8 cellular contexts compared by ENCODE assay signal in the genomic region with DNA sequence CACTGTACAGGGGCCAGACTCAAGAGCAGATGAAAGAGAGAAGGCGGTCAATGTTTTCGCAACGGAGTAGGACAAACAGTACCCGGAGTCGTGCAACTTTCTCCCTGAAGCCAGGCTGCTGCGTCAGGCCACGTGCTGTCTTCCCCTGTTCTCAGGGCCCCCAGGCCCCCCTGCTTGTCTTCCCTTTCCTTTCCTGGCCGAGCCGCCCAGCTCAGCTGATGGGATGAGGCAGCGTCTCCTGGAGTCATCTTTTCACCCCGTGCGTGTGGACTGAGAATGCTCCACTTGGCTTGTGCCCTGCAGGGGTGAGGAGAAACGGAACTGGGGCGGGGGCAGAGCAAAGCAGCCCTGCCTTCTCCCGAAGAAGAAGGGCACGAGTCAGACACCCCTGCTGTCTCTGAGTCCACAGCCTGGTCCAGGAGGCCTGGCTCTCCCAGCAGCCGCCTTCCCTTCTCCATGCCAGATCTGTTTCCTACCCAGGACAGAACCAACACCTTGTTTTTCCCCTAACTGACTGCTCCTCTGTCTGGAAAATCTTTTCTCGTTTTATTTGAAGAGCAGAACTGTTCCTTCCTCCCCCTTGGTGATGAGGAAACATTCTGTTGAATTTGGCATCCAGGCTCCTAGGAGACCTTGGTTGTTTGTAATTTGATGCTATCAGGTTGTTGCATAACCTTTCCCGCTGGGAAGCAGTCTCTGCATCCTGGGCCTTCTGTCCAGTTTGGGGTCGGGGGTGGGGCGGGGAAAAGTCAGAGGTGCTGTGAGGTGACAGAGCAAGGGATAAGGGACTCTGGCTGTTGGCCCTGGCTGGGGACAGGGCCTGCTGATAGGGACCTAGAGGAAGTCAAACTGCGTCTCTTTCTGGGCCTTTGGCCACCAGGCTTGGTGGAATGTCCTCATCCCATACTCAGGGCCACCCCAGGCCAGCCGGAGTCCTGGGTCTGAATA.
A peak's percentile ranks its signal among the peaks of the same experiment; 100 is the strongest.
DNase-seq lines count a peak whose midpoint lies in the region; ATAC-seq, FAIRE-seq and TF ChIP-seq lines count a peak whose summit lies in the region.

No MANE protein-coding gene starts in this region.

- H4K91ac ChIP-seq in IMR-90 (ENCODE audit: insufficient read depth, low read depth, low read length) = peak overlapping the region; percentile 94

- no peaks in the 10 kb centered on the region for H4K20me1 ChIP-seq in IMR-90 (ENCODE audit: insufficient read depth, low read length)

- CTCF ChIA-PET in IMR-90 (lab: Yijun Ruan, JAX) = no interaction called here

- peak overlapping the region; percentile 95; the same call in 2 of the 3 replicates for H2BK15ac ChIP-seq in IMR-90 (ENCODE audit: low read depth, low read length)

- H2AK5ac ChIP-seq in IMR-90 (ENCODE audit: low read depth, low read length) = peak overlapping the region; percentile 88

- DNase-seq in IMR-90 (peak; percentile 94), bronchial epithelial cell (ENCODE audit: low read depth) (peak; percentile 66), left colon (peak; percentile 36 to 93), immature natural killer cell (no peak)

- H3K36me3 ChIP-seq in ACC112 (ENCODE audit: insufficient read depth, low read length) = no peaks in the 10 kb centered on the region
- H3K36me3 ChIP-seq in IMR-90 (ENCODE audit: control insufficient read depth, insufficient read depth, low read length) = no peaks in the 10 kb centered on the region
- H3K36me3 ChIP-seq in bronchial epithelial cell (ENCODE audit: control insufficient read depth, insufficient read depth, low read length) = no peaks in the 10 kb centered on the region
- H3K36me3 ChIP-seq in stomach smooth muscle (ENCODE audit: control insufficient read depth in 2 of 2, insufficient read depth in 2 of 2, low read length in 2 of 2) = no peaks in the 10 kb centered on the region

- peak overlapping the region; percentile 89 for H2BK120ac ChIP-seq in IMR-90 (ENCODE audit: low read depth, low read length)

- H3K79me1 ChIP-seq in IMR-90 (ENCODE audit: low read depth in 1 of 2, low read length in 2 of 2) = no peaks in the 10 kb centered on the region

- peak overlapping the region; percentile 91 for H2BK5ac ChIP-seq in IMR-90 (ENCODE audit: low read depth, low read length, poor library complexity, severe bottlenecking)

- dilution Hi-C loops in IMR-90 (cut with HindIII; ENCODE audit: low sequenced_read_pairs, unreplicated experiment) = no loop called here

- H3K18ac ChIP-seq in IMR-90 (ENCODE audit: low read depth, low read length) = peak overlapping the region; percentile 87

- intact Hi-C loops in IMR-90 (cut with micrococcal nuclease) = no loop called here
- intact Hi-C loops in left colon (cut with DNase I, micrococcal nuclease) = no loop called here

- no peaks in the 10 kb centered on the region for H3K9me3 Mint-ChIP-seq in immature natural killer cell

- ATAC-seq in IMR-90 (ENCODE audit: low read depth) (peak; percentile 79), left colon (peak; percentile 37), GM21576 (IDR thresholded peaks at IDR 0.05; ENCODE audit: unreplicated experiment) (no peak), GM21786 (IDR thresholded peaks at IDR 0.05; ENCODE audit: unreplicated experiment) (no peak)

- peak overlapping the region; percentile 58 for H3K9ac ChIP-seq in IMR-90 (ENCODE audit: low read depth, low read length)
- H3K9ac ChIP-seq in stomach smooth muscle (ENCODE audit: low read length in 2 of 2) = peak overlapping the region; percentile 53 to 55

- peak overlapping the region; percentile 52 for H3K4me2 ChIP-seq in IMR-90 (ENCODE audit: low read depth, low read length)

- H3K4ac ChIP-seq in IMR-90 (ENCODE audit: low read depth, low read length) = peak overlapping the region; percentile 94

- 22% methylated on average over 10 of the region's 23 CpGs; no CpG with 5 or more reads in 1 of the 2 experiments for WGBS in IMR-90 (ENCODE audit: extremely low coverage in 2 of 2, insufficient read length in 1 of 2), 2 experiments

- H3K56ac ChIP-seq in IMR-90 (ENCODE audit: extremely low read depth, insufficient read depth, low read length) = peak overlapping the region; percentile 75

- POLR2A ChIA-PET in IMR-90 (lab: Charles Lee; ENCODE audit: unreplicated experiment) = no interaction called here

- no peak overlapping the region for H2AFZ ChIP-seq in ACC112 (ENCODE audit: low read length, unreplicated experiment)
- peak overlapping the region; percentile 84 for H2AFZ ChIP-seq in IMR-90 (replicated peaks; ENCODE audit: low read length, poor library complexity)

- no peaks in the 10 kb centered on the region for H3K9me3 ChIP-seq in IMR-90 (ENCODE audit: control insufficient read depth, insufficient read depth, low read length)
- no peaks in the 10 kb centered on the region for H3K9me3 ChIP-seq in stomach smooth muscle (ENCODE audit: control insufficient read depth in 2 of 2, low read length in 2 of 2)

- FAIRE-seq in bronchial epithelial cell (lab: Jason Lieb, UNC) = no peak

- no peaks in the 10 kb centered on the region for H3K79me2 ChIP-seq in ACC112 (ENCODE audit: control insufficient read depth, insufficient read depth, low read length, unreplicated experiment)

- peaks cover 19 to 22% (median 20%) of the 10 kb centered on the region in 3 donors for H3K36me3 Mint-ChIP-seq in immature natural killer cell

- H3K4me3 ChIP-seq in ACC112 (ENCODE audit: low read depth, low read length) = peak overlapping the region; percentile 54
- H3K4me3 ChIP-seq in IMR-90 (ENCODE audit: insufficient read depth, low read depth, low read length) = no peak overlapping the region
- H3K4me3 ChIP-seq in bronchial epithelial cell (ENCODE audit: low read depth, low read length) = no peak overlapping the region
- peak overlapping the region in 1 of 2 donors; percentile 49 for H3K4me3 ChIP-seq in stomach smooth muscle (ENCODE audit: low read length in 2 of 2)

- peak overlapping the region in 2 of 6 donors; percentile 49 to 50 for H3K27ac Mint-ChIP-seq in immature natural killer cell

- H3K27me3 Mint-ChIP-seq in immature natural killer cell (ENCODE audit: low read depth in 3 of 3) = no peaks in the 10 kb centered on the region

- H3K14ac ChIP-seq in IMR-90 (replicated peaks; ENCODE audit: low read depth, low read length) = peak overlapping the region; percentile 79

- no peak overlapping the region for H3K4me3 Mint-ChIP-seq in immature natural killer cell

- BruUV-seq in IMR-90 (replicated peaks; lab: Mats Ljungman, UMichigan) = no TSS peak

- no peaks in the 10 kb centered on the region for H3K27me3 ChIP-seq in ACC112 (ENCODE audit: insufficient read depth, low read length)
- H3K27me3 ChIP-seq in IMR-90 (ENCODE audit: control insufficient read depth, insufficient read depth, low read length) = no peaks in the 10 kb centered on the region
- H3K27me3 ChIP-seq in bronchial epithelial cell (ENCODE audit: control insufficient read depth, insufficient read depth, low read length) = no peaks in the 10 kb centered on the region
- no peaks in the 10 kb centered on the region for H3K27me3 ChIP-seq in stomach smooth muscle (ENCODE audit: control insufficient read depth in 1 of 2, insufficient read depth in 2 of 2, low read length in 2 of 2)

- peak overlapping the region; percentile 83 to 90 for H4K8ac ChIP-seq in IMR-90 (ENCODE audit: low read depth in 2 of 2, low read length in 2 of 2)

- peak overlapping the region; percentile 80; the same call in 1 of the 2 replicates for H3K23ac ChIP-seq in IMR-90 (ENCODE audit: low read depth, low read length)

- TF ChIP-seq POLR2A in IMR-90 (IDR thresholded peaks at IDR 0.05; ENCODE audit: low read depth, low read length) = peak; percentile 63

- H2AK9ac ChIP-seq in IMR-90 (replicated peaks; ENCODE audit: low read depth, low read length, poor library complexity) = peak overlapping the region; percentile 65

- in situ Hi-C loops in IMR-90 (cut with MboI; ENCODE audit: low sequenced_read_pairs) = no loop called here

- H2BK20ac ChIP-seq in IMR-90 (ENCODE audit: low read depth, low read length) = peak overlapping the region; percentile 90

- H4K5ac ChIP-seq in IMR-90 (ENCODE audit: low read depth, low read length) = peak overlapping the region; percentile 86

- H3K4me1 ChIP-seq in ACC112 (ENCODE audit: control insufficient read depth, insufficient read depth, low read length, unreplicated experiment) (peaks cover 53% of the 10 kb centered on the region), IMR-90 (ENCODE audit: control insufficient read depth, insufficient read depth, low read length) (peaks cover 25% of the 10 kb centered on the region), stomach smooth muscle (ENCODE audit: control insufficient read depth, insufficient read depth, low read length) (peaks cover 11% of the 10 kb centered on the region)

- H3K4me1 Mint-ChIP-seq in immature natural killer cell = peaks cover 6 to 14% of the 10 kb centered on the region in 2 donors

- H3K9me1 ChIP-seq in IMR-90 (ENCODE audit: insufficient read depth, low read length) = peaks cover 27% of the 10 kb centered on the region

- H3K27ac ChIP-seq in ACC112 (ENCODE audit: low read depth, low read length) (peak overlapping the region; percentile 95), IMR-90 (ENCODE audit: insufficient read depth, low read length) (peak overlapping the region; percentile 93), stomach smooth muscle (ENCODE audit: low read length) (peak overlapping the region; percentile 80)

- TF ChIP-seq CTCF in IMR-90 (conservative IDR thresholded peaks at IDR 0.05; ENCODE audit: low read depth, low read length) (no peak), bronchial epithelial cell (IDR thresholded peaks at IDR 0.05; ENCODE audit: insufficient read depth, low read length, severe bottlenecking) (no peak)

- TF ChIP-seq RAD21 in IMR-90 (IDR thresholded peaks at IDR 0.05; ENCODE audit: low read length) = peak; percentile 9

TF ChIP-seq in IMR-90, 13 proteins besides CTCF, POLR2A, EP300 and RAD21 (continues in another document):
- TF ChIP-seq, protein P1, sequence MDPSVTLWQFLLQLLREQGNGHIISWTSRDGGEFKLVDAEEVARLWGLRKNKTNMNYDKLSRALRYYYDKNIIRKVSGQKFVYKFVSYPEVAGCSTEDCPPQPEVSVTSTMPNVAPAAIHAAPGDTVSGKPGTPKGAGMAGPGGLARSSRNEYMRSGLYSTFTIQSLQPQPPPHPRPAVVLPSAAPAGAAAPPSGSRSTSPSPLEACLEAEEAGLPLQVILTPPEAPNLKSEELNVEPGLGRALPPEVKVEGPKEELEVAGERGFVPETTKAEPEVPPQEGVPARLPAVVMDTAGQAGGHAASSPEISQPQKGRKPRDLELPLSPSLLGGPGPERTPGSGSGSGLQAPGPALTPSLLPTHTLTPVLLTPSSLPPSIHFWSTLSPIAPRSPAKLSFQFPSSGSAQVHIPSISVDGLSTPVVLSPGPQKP (IDR thresholded peaks at IDR 0.05; ENCODE audit: borderline replicate concordance, low read depth, low read length) = no peak; the same call in 1 of the 2 replicates
- TF ChIP-seq SMC3 (IDR thresholded peaks at IDR 0.05; ENCODE audit: low read depth, low read length) = no peak; the same call in 1 of the 2 replicates
- TF ChIP-seq RCOR1 (IDR thresholded peaks at IDR 0.05; ENCODE audit: insufficient replicate concordance, low read length) = peak; percentile 8
- peak; percentile 60; the same call in 1 of the 2 replicates for TF ChIP-seq MXI1 (IDR thresholded peaks at IDR 0.05; ENCODE audit: borderline replicate concordance, low read depth, low read length)

Comparison
In these comparisons a context has a peak if more than half of its experiments do, and no peak if none do; other contexts are left out.
1. ATAC-seq: peak in IMR-90 (single experiment) and left colon (single experiment); none in GM21576 (single experiment) and GM21786 (single experiment).
2. DNase-seq: peak in IMR-90 (single experiment), bronchial epithelial cell (single experiment) and left colon (2 of 2); none in immature natural killer cell (0 of 3).
3. Peak in every context shown above with its lines, with median percentiles within 50 percentile points of each other: H3K27ac ChIP-seq.